In the genomic region with DNA sequence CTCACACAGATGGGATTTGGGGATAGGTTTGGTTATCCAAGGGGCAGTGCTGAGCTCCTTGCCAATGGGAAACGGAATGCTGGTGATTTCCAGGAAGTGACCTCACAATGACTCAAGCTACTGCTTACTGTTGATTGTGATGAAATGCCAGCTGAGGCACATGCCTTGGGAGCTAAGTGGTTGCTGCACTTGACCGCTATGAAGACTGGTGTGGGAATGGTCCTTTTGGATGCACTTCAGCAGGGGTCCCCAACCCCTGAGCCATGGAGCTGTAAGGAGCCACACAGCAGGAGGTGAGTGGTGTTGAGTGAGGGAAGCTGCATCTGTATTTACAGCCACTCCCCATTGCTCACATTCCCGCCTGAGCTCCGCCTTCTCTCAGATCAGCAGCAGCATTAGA, we compare ENCODE assay signal across 7 cellular contexts. TPM values are rescaled to one million over a fixed set of nuclear protein-coding genes. Genes with fewer than 3 reads are reported as not detected.
DNase-seq lines count a peak whose midpoint lies in the region; ATAC-seq and TF ChIP-seq lines count a peak whose summit lies in the region.
"Not testable (repeated sequence)": the region's sequence is repeated elsewhere in the genome, so short reads cannot be mapped to it uniquely, and the experiment has no call there.

No MANE protein-coding gene starts in this region.

- H4K8ac ChIP-seq in mesenchymal stem cell (ENCODE audit: low read length), result not testable (repeated sequence)

- H3K18ac ChIP-seq in mesenchymal stem cell (ENCODE audit: low read depth in 1 of 2, low read length in 2 of 2), result not testable (repeated sequence)

- H3K27ac Mint-ChIP-seq in HFFc6, result not testable (repeated sequence)
- 0 out of 2 replicates have a peak overlapping the region, but pooled peaks have one; percentile 46 for H3K27ac Mint-ChIP-seq in WTC11

- H2BK15ac ChIP-seq in mesenchymal stem cell (ENCODE audit: low read depth, poor library complexity, severe bottlenecking), result not testable (repeated sequence)

- POLR2A ChIA-PET in WTC11 (lab: Charles Lee), result not testable (repeated sequence)

- H4K91ac ChIP-seq in mesenchymal stem cell (ENCODE audit: low read length), result not testable (repeated sequence)

- H3K23ac ChIP-seq in mesenchymal stem cell (ENCODE audit: low read length in 2 of 2), result not testable (repeated sequence)

- not testable (repeated sequence) for H2BK12ac ChIP-seq in mesenchymal stem cell (ENCODE audit: low read length in 2 of 2)

- not testable (repeated sequence) for H3K4me3 Mint-ChIP-seq in HFFc6, WTC11

- H2BK120ac ChIP-seq in mesenchymal stem cell (ENCODE audit: low read depth, low read length), result not testable (repeated sequence)

- not testable (repeated sequence) for H3K27ac ChIP-seq in mesenchymal stem cell (ENCODE audit: low read length, poor library complexity, severe bottlenecking)

- CTCF ChIA-PET in WTC11 (lab: Charles Lee), result not testable (repeated sequence)

- H3K14ac ChIP-seq in mesenchymal stem cell (ENCODE audit: low read length in 2 of 2), result not testable (repeated sequence)

- H3K36me3 Mint-ChIP-seq in HFFc6 (ENCODE audit: low read depth); WTC11: not testable (repeated sequence)

- H2AFZ ChIP-seq in mesenchymal stem cell (ENCODE audit: low read depth, low read length), result not testable (repeated sequence)

- H2AK5ac ChIP-seq in mesenchymal stem cell (ENCODE audit: low read length, severe bottlenecking), result not testable (repeated sequence)

- not testable (repeated sequence) for H3K9me3 Mint-ChIP-seq in HFFc6, WTC11

- not testable (repeated sequence) for H3K4me1 ChIP-seq in mesenchymal stem cell (ENCODE audit: control insufficient read depth, insufficient read depth, low read depth, low read length)

- TF ChIP-seq CTCF in HFFc6 (IDR thresholded peaks at IDR 0.05); WTC11 (IDR thresholded peaks at IDR 0.05); choroid plexus epithelial cell (conservative IDR thresholded peaks at IDR 0.05; ENCODE audit: low read depth, low read length); fibroblast of mammary gland (conservative IDR thresholded peaks at IDR 0.05; ENCODE audit: control insufficient read depth, insufficient read depth, low read depth, low read length): not testable (repeated sequence)

- not testable (repeated sequence) for H3K4me2 ChIP-seq in mesenchymal stem cell (ENCODE audit: low read length, poor library complexity, severe bottlenecking)

- not testable (repeated sequence) for ATAC-seq in WTC11

- not testable (repeated sequence) for H3K27me3 Mint-ChIP-seq in HFFc6 (ENCODE audit: insufficient read depth); WTC11 (ENCODE audit: low read depth)

- H3K27me3 ChIP-seq in mesenchymal stem cell (ENCODE audit: control insufficient read depth in 1 of 2, insufficient read depth in 1 of 2, low read length in 2 of 2), result not testable (repeated sequence)

- not testable (repeated sequence) for H3K9ac ChIP-seq in mesenchymal stem cell (ENCODE audit: low read length)

- H3K4me1 Mint-ChIP-seq in HFFc6 (ENCODE audit: low read depth); WTC11: not testable (repeated sequence)

- not testable (repeated sequence) for H2BK5ac ChIP-seq in mesenchymal stem cell (ENCODE audit: low read depth, low read length, poor library complexity, severe bottlenecking)

- not testable (repeated sequence) for H3K79me1 ChIP-seq in mesenchymal stem cell (replicated peaks; ENCODE audit: low read length, poor library complexity, severe bottlenecking)

- 72% methylated on average over 4 of the region's 4 CpGs for WGBS in mesenchymal stem cell

- not testable (repeated sequence) for H3K9me3 ChIP-seq in mesenchymal stem cell (ENCODE audit: control insufficient read depth, low read length)

- not testable (repeated sequence) for H3K4ac ChIP-seq in mesenchymal stem cell (ENCODE audit: low read depth in 1 of 2, low read length in 2 of 2)

- peaks cover 7 to 10% of the 10 kb centered on the region in 2 experiments for H3K36me3 ChIP-seq in mesenchymal stem cell (ENCODE audit: control insufficient read depth in 1 of 2, insufficient read depth in 2 of 2, low read depth in 1 of 2, low read length in 2 of 2)

- H3K4me3 ChIP-seq in choroid plexus epithelial cell (ENCODE audit: low read depth, low read length); fibroblast of mammary gland (ENCODE audit: control insufficient read depth, low read depth, low read length); mesenchymal stem cell (ENCODE audit: insufficient read depth in 1 of 2, low read depth in 1 of 2, low read length in 2 of 2): not testable (repeated sequence)

- DNase-seq in EL (peak; percentile 62), HFFc6 (peak; percentile 17), NCI-H226 (peak; percentile 62), WTC11 (ENCODE audit: low spot score) (peak; percentile 31), choroid plexus epithelial cell (ENCODE audit: low read depth) (peak; percentile 42), fibroblast of mammary gland (ENCODE audit: low read depth) (peak; percentile 78), mesenchymal stem cell (peak; percentile 36)

RNA-seq across cellular contexts. Expression of gene VKORC1L1, which starts 35.4 kb away (rescaled TPM):
- 10 to 100 TPM; 33.9 to 46.0 (median 43.1) TPM for total RNA-seq in HFFc6 (2021; fragmentation: NEBNext Ultra II Directional; extraction: Animal tissue kit (Norgen Biotek cat#: 25700))
- total RNA-seq in WTC11 (2021), result 28.3 to 30.2 TPM (median 28.5 TPM) in 3 replicates
- polyA plus RNA-seq in mesenchymal stem cell (2013, experiment 1 of 2), result 31.7 TPM
- 36.5 TPM for polyA plus RNA-seq in mesenchymal stem cell (2013, experiment 2 of 2)

Comparison
In these comparisons a context has a peak if more than half of its experiments do, and no peak if none do; other contexts are left out.
1. DNase-seq: peak in every context shown above with its lines; median percentile 78 in fibroblast of mammary gland; 62 in EL; 62 in NCI-H226; 42 in choroid plexus epithelial cell; 36 in mesenchymal stem cell; 31 in WTC11; 17 in HFFc6.